ENCODE assay signal across 12 cellular contexts in genomic region chr21:25188639-25189038, GRCh38.
DNase-seq lines count a peak whose midpoint lies in the region; ATAC-seq, FAIRE-seq and TF ChIP-seq lines count a peak whose summit lies in the region.
"Had no signal": no experiment of that assay in that cellular context is flagged by ENCODE, and none has a peak within 500 bp of the region (broad histone marks: within the 10 kb centered on the region; RNA-seq: fewer than 3 reads in every experiment).

No MANE protein-coding gene starts in this region.

- DNase-seq in GM10266 (ENCODE audit: extremely low spot score) (peak; percentile 33), NCI-H2196 (lab: John Stamatoyannopoulos, UW; ENCODE audit: unreplicated experiment) (no peak), D721Med (ENCODE audit: insufficient read length, low spot score) (no peak), upper lobe of left lung (no peak), esophagus muscularis mucosa (ENCODE audit: extremely low spot score) (no peak)
- DNase-seq: activated gamma-delta T cell, lower lobe of right lung, NCI-H1930 had no signal

- H3K9me3 ChIP-seq in upper lobe of left lung (no peaks in the 10 kb centered on the region), esophagus muscularis mucosa (no peaks in the 10 kb centered on the region)
- H3K9me3 ChIP-seq: lower lobe of right lung, vagina had no signal

- ATAC-seq in GM19025 (IDR thresholded peaks at IDR 0.05; ENCODE audit: low read depth, unreplicated experiment) (peak; percentile 91), HG02588 (IDR thresholded peaks at IDR 0.05; ENCODE audit: unreplicated experiment) (peak; percentile 80), HG03378 (IDR thresholded peaks at IDR 0.05; ENCODE audit: unreplicated experiment) (peak; percentile 85), upper lobe of left lung (ENCODE audit: low FRiP score in 2 of 2) (no peak)
- ATAC-seq: lower lobe of right lung had no signal

- H3K27me3 ChIP-seq in upper lobe of left lung (no peaks in the 10 kb centered on the region), esophagus muscularis mucosa (no peaks in the 10 kb centered on the region)
- H3K27me3 ChIP-seq: vagina had no signal

- TF ChIP-seq EP300 in upper lobe of left lung (IDR thresholded peaks at IDR 0.05) (no peak), esophagus muscularis mucosa (IDR thresholded peaks at IDR 0.05) (no peak)

- no peak for TF ChIP-seq CTCF in GM10266 (IDR thresholded peaks at IDR 0.05; ENCODE audit: control insufficient read depth, insufficient read depth, low read depth, missing control alignments)
- no peak for TF ChIP-seq CTCF in D721Med (IDR thresholded peaks at IDR 0.05; ENCODE audit: insufficient read depth, missing control alignments)
- TF ChIP-seq CTCF in upper lobe of left lung (IDR thresholded peaks at IDR 0.05): no peak
- no peak for TF ChIP-seq CTCF in esophagus muscularis mucosa (IDR thresholded peaks at IDR 0.05)

- intact Hi-C loops in esophagus muscularis mucosa (cut with DNase I): no loop called here

- TF ChIP-seq POLR2A in upper lobe of left lung (IDR thresholded peaks at IDR 0.05) (no peak), esophagus muscularis mucosa (IDR thresholded peaks at IDR 0.05; ENCODE audit: low read depth) (no peak)

- H3K36me3 ChIP-seq in upper lobe of left lung: no peaks in the 10 kb centered on the region
- H3K36me3 ChIP-seq in esophagus muscularis mucosa: no peaks in the 10 kb centered on the region
- H3K36me3 ChIP-seq: lower lobe of right lung, vagina had no signal

- 72 to 77% methylated on average over 3 of the region's 3 CpGs for WGBS in upper lobe of left lung, 2 donors
- 82% methylated on average over 3 of the region's 3 CpGs for WGBS in esophagus muscularis mucosa

- FAIRE-seq in D721Med (lab: Jason Lieb, UNC): no peak

- no peak overlapping the region for H3K27ac ChIP-seq in upper lobe of left lung
- H3K27ac ChIP-seq in esophagus muscularis mucosa (replicated peaks in 1 of 4): no peak overlapping the region
- H3K27ac ChIP-seq: lower lobe of right lung, vagina had no signal

- H3K4me3 ChIP-seq in upper lobe of left lung: no peak overlapping the region
- H3K4me3 ChIP-seq in esophagus muscularis mucosa: no peak overlapping the region
- H3K4me3 ChIP-seq: lower lobe of right lung, vagina had no signal

- H3K4me1 ChIP-seq in upper lobe of left lung (no peaks in the 10 kb centered on the region), esophagus muscularis mucosa (no peaks in the 10 kb centered on the region)
- H3K4me1 ChIP-seq: lower lobe of right lung, vagina had no signal

Comparison
In these comparisons a context has a peak if more than half of its experiments do, and no peak if none do; other contexts are left out.
1. ATAC-seq: peak in GM19025 (single experiment), HG02588 (single experiment) and HG03378 (single experiment); none in upper lobe of left lung (0 of 2).